15 cellular contexts compared by ENCODE assay signal in genomic region chr2:42021490-42021889, GRCh38. TPM values are rescaled to one million over a fixed set of nuclear protein-coding genes. Genes with fewer than 3 reads are reported as not detected.
DNase-seq lines count a peak whose midpoint lies in the region; ATAC-seq and TF ChIP-seq lines count a peak whose summit lies in the region.
"Had no signal": no experiment of that assay in that cellular context is flagged by ENCODE, and none has a peak within 500 bp of the region (broad histone marks: within the 10 kb centered on the region; RNA-seq: fewer than 3 reads in every experiment).

No MANE protein-coding gene starts in this region.

- no peak overlapping the region for H3K4me3 Mint-ChIP-seq in activated CD8-positive, alpha-beta memory T cell treated with anti-CD3 and anti-CD28 coated beads, Interleukin-2, amount 10 ng/mL, durations not matched to agents 7 days and 5 days
- H3K4me3 Mint-ChIP-seq: CD8-positive, alpha-beta memory T cell; stimulated activated effector memory CD8-positive, alpha-beta T cell treated with anti-CD3 and anti-CD28 coated beads, Interleukin-12 subunit alpha, Interleukin-12 subunit beta, amount 100 ng/mL, for 72 hours had no signal

- peak; percentile 53 for DNase-seq in GM04503 (ENCODE audit: low read depth)
- peak; percentile 57 for DNase-seq in astrocyte of the spinal cord (ENCODE audit: low read depth, low spot score)
- DNase-seq in hepatocyte (ENCODE audit: low spot score), result peak; percentile 58
- peak; percentile 24 to 68 for DNase-seq in gastrocnemius medialis
- DNase-seq in hippocampal formation (lab: John Stamatoyannopoulos, UW), result no peak
- DNase-seq in A673 (ENCODE audit: low spot score), result no peak
- no peak for DNase-seq in UCSD-AML1 (lab: John Stamatoyannopoulos, UW; ENCODE audit: unreplicated experiment)
- no peak for DNase-seq in activated CD8-positive, alpha-beta memory T cell treated with anti-CD3 and anti-CD28 coated beads, Interleukin-2, amount 10 ng/mL, durations not matched to agents 7 days and 5 days
- DNase-seq: activated gamma-delta T cell treated with Interleukin-2 at 50 U/mL for 16 hours; CD8-positive, alpha-beta memory T cell; cerebellar nuclear complex; kidney; stimulated activated CD4-positive, alpha-beta T cell treated with anti-CD3 and anti-CD28 coated beads, Interleukin-1b, Interleukin-23, amount 100 ng/mL, for 48 hours had no signal

- ATAC-seq in gastrocnemius medialis, result peak; percentile 79 to 91
- ATAC-seq in activated CD8-positive, alpha-beta memory T cell treated with anti-CD3 and anti-CD28 coated beads, Interleukin-2, amount 10 ng/mL, durations not matched to agents 7 days and 5 days, result no peak
- ATAC-seq: esophagus mucosa; stimulated activated effector memory CD8-positive, alpha-beta T cell treated with anti-CD3 and anti-CD28 coated beads, Interleukin-12 subunit alpha, Interleukin-12 subunit beta, amount 100 ng/mL, for 72 hours had no signal

- H3K27me3 ChIP-seq in hepatocyte (no peaks in the 10 kb centered on the region), gastrocnemius medialis (no peaks in the 10 kb centered on the region), A673 (replicated peaks; ENCODE audit: insufficient read depth, low read depth, low read length, poor library complexity) (no peaks in the 10 kb centered on the region)

- H3K4me1 Mint-ChIP-seq in activated CD8-positive, alpha-beta memory T cell treated with anti-CD3 and anti-CD28 coated beads, Interleukin-2, amount 10 ng/mL, durations not matched to agents 7 days and 5 days, result no peaks in the 10 kb centered on the region
- H3K4me1 Mint-ChIP-seq: CD8-positive, alpha-beta memory T cell; stimulated activated effector memory CD8-positive, alpha-beta T cell treated with anti-CD3 and anti-CD28 coated beads, Interleukin-12 subunit alpha, Interleukin-12 subunit beta, amount 100 ng/mL, for 72 hours had no signal

- POLR2A ChIA-PET in A673 (lab: Charles Lee; ENCODE audit: low non-redundant PET), result no interaction called here

- H3K27ac ChIP-seq in hepatocyte (peak overlapping the region; percentile 7), gastrocnemius medialis (peak overlapping the region; percentile 41 to 61 (median 56)), A673 (ENCODE audit: low read depth, low read length, poor library complexity, severe bottlenecking) (no peak overlapping the region)

- no peaks in the 10 kb centered on the region for H3K9me3 Mint-ChIP-seq in activated CD8-positive, alpha-beta memory T cell treated with anti-CD3 and anti-CD28 coated beads, Interleukin-2, amount 10 ng/mL, durations not matched to agents 7 days and 5 days (ENCODE audit: low read depth)
- H3K9me3 Mint-ChIP-seq: stimulated activated effector memory CD8-positive, alpha-beta T cell treated with anti-CD3 and anti-CD28 coated beads, Interleukin-12 subunit alpha, Interleukin-12 subunit beta, amount 100 ng/mL, for 72 hours had no signal

- H3K27ac Mint-ChIP-seq in activated CD8-positive, alpha-beta memory T cell treated with anti-CD3 and anti-CD28 coated beads, Interleukin-2, amount 10 ng/mL, durations not matched to agents 7 days and 5 days, result no peak overlapping the region
- H3K27ac Mint-ChIP-seq: stimulated activated effector memory CD8-positive, alpha-beta T cell treated with anti-CD3 and anti-CD28 coated beads, Interleukin-12 subunit alpha, Interleukin-12 subunit beta, amount 100 ng/mL, for 72 hours had no signal

- H3K36me3 Mint-ChIP-seq in activated CD8-positive, alpha-beta memory T cell treated with anti-CD3 and anti-CD28 coated beads, Interleukin-2, amount 10 ng/mL, durations not matched to agents 7 days and 5 days, result no peaks in the 10 kb centered on the region
- H3K36me3 Mint-ChIP-seq: CD8-positive, alpha-beta memory T cell; stimulated activated effector memory CD8-positive, alpha-beta T cell treated with anti-CD3 and anti-CD28 coated beads, Interleukin-12 subunit alpha, Interleukin-12 subunit beta, amount 100 ng/mL, for 72 hours had no signal

- no peaks in the 10 kb centered on the region for H3K9me2 ChIP-seq in hepatocyte (replicated peaks; ENCODE audit: insufficient read depth)

- H3K36me3 ChIP-seq in hepatocyte (replicated peaks; ENCODE audit: insufficient read depth, low read depth) (no peaks in the 10 kb centered on the region), gastrocnemius medialis (no peaks in the 10 kb centered on the region), A673 (ENCODE audit: insufficient read depth, low read length, poor library complexity, severe bottlenecking) (no peaks in the 10 kb centered on the region)

- no peak overlapping the region for H2AFZ ChIP-seq in hepatocyte

- WGBS in hepatocyte (ENCODE audit: low lambda C conversion rate, missing lambda C conversion rate), result 49% methylated on average over 3 of the region's 3 CpGs

- no peaks in the 10 kb centered on the region for H3K79me2 ChIP-seq in hepatocyte

- TF ChIP-seq CTCF in astrocyte of the spinal cord (IDR thresholded peaks at IDR 0.05; ENCODE audit: low read depth, low read length) (no peak), hepatocyte (IDR thresholded peaks at IDR 0.05; ENCODE audit: poor library complexity) (no peak), gastrocnemius medialis (IDR thresholded peaks at IDR 0.05 in 4 of 5, conservative IDR thresholded peaks at IDR 0.05 in 1 of 5) (no peak), A673 (conservative IDR thresholded peaks at IDR 0.05; ENCODE audit: low read depth, low read length) (no peak)

- H3K4me1 ChIP-seq in hepatocyte (ENCODE audit: insufficient read depth), result peaks cover 13% of the 10 kb centered on the region
- H3K4me1 ChIP-seq in gastrocnemius medialis, result peaks cover 12 to 26% of the 10 kb centered on the region in 2 donors
- peaks cover 12% of the 10 kb centered on the region for H3K4me1 ChIP-seq in A673 (ENCODE audit: insufficient read depth, low read length, poor library complexity, severe bottlenecking)

- H3K27me3 Mint-ChIP-seq in activated CD8-positive, alpha-beta memory T cell treated with anti-CD3 and anti-CD28 coated beads, Interleukin-2, amount 10 ng/mL, durations not matched to agents 7 days and 5 days, result peaks cover 32% of the 10 kb centered on the region

- H3K9me3 ChIP-seq in hepatocyte (ENCODE audit: low read depth), result no peaks in the 10 kb centered on the region
- H3K9me3 ChIP-seq in gastrocnemius medialis, result no peaks in the 10 kb centered on the region
- H3K9me3 ChIP-seq in A673 (ENCODE audit: low read depth, low read length, poor library complexity, severe bottlenecking), result no peaks in the 10 kb centered on the region

- CTCF ChIA-PET in A673 (lab: Charles Lee), result no interaction called here
- CTCF ChIA-PET in activated CD8-positive, alpha-beta memory T cell treated with anti-CD3 and anti-CD28 coated beads, Interleukin-2, amount 10 ng/mL, durations not matched to agents 7 days and 5 days (lab: Charles Lee), result no interaction called here

- no peaks in the 10 kb centered on the region for H4K20me1 ChIP-seq in hepatocyte (ENCODE audit: insufficient read depth, poor library complexity, severe bottlenecking)

- no TSS peak for BruUV-seq in A673 (replicated peaks; lab: Mats Ljungman, UMichigan)

- H3K4me3 ChIP-seq in astrocyte of the spinal cord (ENCODE audit: low read depth, low read length) (no peak overlapping the region), hepatocyte (no peak overlapping the region), gastrocnemius medialis (no peak overlapping the region), A673 (ENCODE audit: low read depth, low read length, poor library complexity, severe bottlenecking) (no peak overlapping the region)

- in situ Hi-C loops in astrocyte of the spinal cord (cut with HindIII; ENCODE audit: low sequenced_read_pairs), result no loop called here
- in situ Hi-C loops in gastrocnemius medialis (cut with MboI; ENCODE audit: low sequenced_read_pairs in 4 of 4), result no loop called here

- no peak for TF ChIP-seq POLR2A in gastrocnemius medialis (IDR thresholded peaks at IDR 0.05)

- H3K4me2 ChIP-seq in hepatocyte, result peak overlapping the region; percentile 34

- intact Hi-C loops in gastrocnemius medialis (cut with DNase I; ENCODE audit: low total_unique reads), result no loop called here
- intact Hi-C loops in A673 (cut with micrococcal nuclease; ENCODE audit: unreplicated experiment), result no loop called here

RNA-seq across cellular contexts. Expression of gene PKDCC, which starts 26.3 kb away (rescaled TPM):
- 278 and 339 TPM in 2 replicates for total RNA-seq in hepatocyte
- 270 and 281 TPM in 2 replicates for polyA plus RNA-seq in hepatocyte
- total RNA-seq in gastrocnemius medialis, result 100 to 1,000 TPM; 152 to 246 (median 186) TPM
- 77.5 and 82.2 TPM in 2 replicates for total RNA-seq in A673 (2021)
- not detected for total RNA-seq in activated CD8-positive, alpha-beta memory T cell treated with anti-CD3 and anti-CD28 coated beads, Interleukin-2, amount 10 ng/mL, durations not matched to agents 7 days and 5 days

Comparison
In these comparisons a context has a peak if more than half of its experiments do, and no peak if none do; other contexts are left out.
1. DNase-seq: peak in GM04503 (single experiment), astrocyte of the spinal cord (single experiment), hepatocyte (single experiment) and gastrocnemius medialis (2 of 2); none in hippocampal formation (0 of 2), A673 (single experiment), UCSD-AML1 (single experiment) and activated CD8-positive, alpha-beta memory T cell treated with anti-CD3 and anti-CD28 coated beads, Interleukin-2, amount 10 ng/mL, durations not matched to agents 7 days and 5 days (single experiment).
2. RNA of gene PKDCC, which starts 26.3 kb away (total RNA-seq): 278 to 339 TPM in hepatocyte, 152 to 246 TPM in gastrocnemius medialis and 77.5 to 82.2 TPM in A673; not detected in activated CD8-positive, alpha-beta memory T cell treated with anti-CD3 and anti-CD28 coated beads, Interleukin-2, amount 10 ng/mL, durations not matched to agents 7 days and 5 days; every median in the first group is over 10 times any median in the second.